Comparison of ENCODE assay signal across 17 cellular contexts in genomic region chr19:1648156-1648925, GRCh38. TPM values are rescaled to one million over a fixed set of nuclear protein-coding genes. Genes with fewer than 3 reads are reported as not detected.
DNase-seq lines count a peak whose midpoint lies in the region; ATAC-seq, FAIRE-seq and TF ChIP-seq lines count a peak whose summit lies in the region.
"Had no signal": no experiment of that assay in that cellular context is flagged by ENCODE, and none has a peak within 500 bp of the region (broad histone marks: within the 10 kb centered on the region; RNA-seq: fewer than 3 reads in every experiment).

No MANE protein-coding gene starts in this region.

- peaks cover 29% of the 10 kb centered on the region for H3K36me3 ChIP-seq in GM06990 (ENCODE audit: control insufficient read depth, insufficient read depth, low read length)
- peaks cover 14 to 63% (median 48%) of the 10 kb centered on the region in 4 experiments for H3K36me3 ChIP-seq in H1 (ENCODE audit: control insufficient read depth in 2 of 4, insufficient read depth in 4 of 4, low read length in 3 of 4)
- peaks cover 64% of the 10 kb centered on the region for H3K36me3 ChIP-seq in HAP-1 (replicated peaks)
- H3K36me3 ChIP-seq: pancreas had no signal

- H4K20me1 ChIP-seq in H1 (replicated peaks in 1 of 2; ENCODE audit: control insufficient read depth in 1 of 2, insufficient read depth in 2 of 2, low read length in 2 of 2) = peaks cover 22 to 31% of the 10 kb centered on the region in 2 experiments

- TF ChIP-seq POLR2A in GM19193 (IDR thresholded peaks at IDR 0.05; ENCODE audit: extremely low read depth, insufficient read depth, insufficient read length) = peak; percentile 15
- no peak for TF ChIP-seq POLR2A in H1 (IDR thresholded peaks at IDR 0.05; ENCODE audit: control extremely low read depth in 1 of 2, low read depth in 2 of 2, low read length in 2 of 2)

- no peak overlapping the region for H3K14ac ChIP-seq in H1 (ENCODE audit: insufficient read length)

- H3K9ac ChIP-seq in H1 (replicated peaks in 1 of 4; ENCODE audit: extremely low read depth in 1 of 4, low read depth in 3 of 4, low read length in 3 of 4) = no peak overlapping the region; a peak in 1 of 7 replicates

- peaks cover 0 to 22% (median 4%) of the 10 kb centered on the region in 4 experiments; a peak in 5 of 7 replicates for H3K4me1 ChIP-seq in H1 (replicated peaks in 1 of 4; ENCODE audit: control insufficient read depth in 3 of 4, insufficient read depth in 4 of 4, low read length in 3 of 4)
- H3K4me1 ChIP-seq in HAP-1 = no peaks in the 10 kb centered on the region

- H3K4me3 ChIP-seq in GM06990 (replicated peaks; ENCODE audit: low read depth, low read length) (peak overlapping the region; percentile 70), H1 (ENCODE audit: extremely low read depth in 1 of 4, insufficient read depth in 2 of 4, low read depth in 3 of 4, low read length in 4 of 4) (no peak overlapping the region), HAP-1 (no peak overlapping the region)
- H3K4me3 ChIP-seq: lung, pancreas had no signal

- H3K27ac ChIP-seq in H1 (ENCODE audit: low read depth, low read length) = no peak overlapping the region; the same call in 1 of the 2 replicates
- H3K27ac ChIP-seq: pancreas had no signal

- peak overlapping the region; percentile 19; the same call in 1 of the 2 replicates for H4K8ac ChIP-seq in H1 (ENCODE audit: extremely low read depth, insufficient read depth, low read length)

- H2BK120ac ChIP-seq in H1 (replicated peaks; ENCODE audit: low read depth, low read length) = no peak overlapping the region

- no peak for FAIRE-seq in H1 (lab: Jason Lieb, UNC)
- FAIRE-seq: bronchial epithelial cell, endothelial cell of umbilical vein, pancreas had no signal

- in situ Hi-C loops in HAP-1 (cut with MboI; ENCODE audit: low sequenced_read_pairs) = no loop called here

- no peak overlapping the region for H2BK20ac ChIP-seq in H1 (ENCODE audit: low read length)

- no peak for TF ChIP-seq CTCF in GM06990 (IDR thresholded peaks at IDR 0.05; ENCODE audit: insufficient read depth, low read length, poor library complexity, severe bottlenecking)
- no peak for TF ChIP-seq CTCF in H1 (IDR thresholded peaks at IDR 0.05; ENCODE audit: control extremely low read depth in 1 of 3, insufficient read depth in 1 of 3, low read depth in 1 of 3, low read length in 3 of 3)

- H3K27me3 ChIP-seq in GM06990 (replicated peaks; ENCODE audit: control insufficient read depth, insufficient read depth, low read length) (no peaks in the 10 kb centered on the region), H1 (replicated peaks in 1 of 4; ENCODE audit: control insufficient read depth in 3 of 4, extremely low read depth in 1 of 4, insufficient read depth in 3 of 4, low read length in 3 of 4) (no peaks in the 10 kb centered on the region), HAP-1 (ENCODE audit: low read depth) (no peaks in the 10 kb centered on the region)
- H3K27me3 ChIP-seq: pancreas had no signal

- CTCF ChIA-PET in H1 (lab: Charles Lee; ENCODE audit: partially characterized antibody) = interaction anchor here (1.4 kb wide), 1 partner anchor 23 kb away, joined by 4 read pairs; no protein-coding TSS in a partner anchor

- H2BK12ac ChIP-seq in H1 (ENCODE audit: low read depth, low read length) = no peak overlapping the region

- no peak overlapping the region for H3K4ac ChIP-seq in H1 (replicated peaks; ENCODE audit: insufficient read length, low read depth, low read length)

- H3K79me1 ChIP-seq in H1 (ENCODE audit: low read depth, low read length) = peaks cover 22% of the 10 kb centered on the region

- TF ChIP-seq EP300 in H1 (IDR thresholded peaks at IDR 0.05; ENCODE audit: borderline replicate concordance in 1 of 2, low read depth in 2 of 2, low read length in 2 of 2) = no peak

- H3K4me2 ChIP-seq in H1 (ENCODE audit: insufficient read depth in 1 of 2, low read depth in 2 of 2, low read length in 2 of 2) = no peak overlapping the region

- DNase-seq in GM06990 (ENCODE audit: extremely low read depth, insufficient read length) = peak; percentile 83
- no peak for DNase-seq in H1 (ENCODE audit: low read depth in 1 of 2, low spot score in 2 of 2)
- DNase-seq in HAP-1 (ENCODE audit: low spot score in 2 of 2) = no peak
- DNase-seq in NCI-H1436 treated with DMSO at 0.1 percent for 48 hours (lab: John Stamatoyannopoulos, UW) = no peak
- no peak for DNase-seq in HPDE6-E6E7 (ENCODE audit: extremely low spot score)
- DNase-seq in SW480 (ENCODE audit: low spot score) = no peak
- DNase-seq: activated CD4-positive, alpha-beta T cell treated with anti-CD3 and anti-CD28 coated beads for 1 hour; DMS153; hippocampal formation; NCI-H1105; NCI-H524 treated with DMSO at 0.1 percent for 48 hours had no signal

- 86% methylated on average over 21 of the region's 24 CpGs; no CpG with 5 or more reads in 1 of the 2 experiments for WGBS in H1 (ENCODE audit: extremely low coverage in 1 of 2, insufficient coverage in 1 of 2, insufficient read length in 1 of 2, insufficient replicate concordance in 2 of 2, low coverage in 1 of 2, low lambda C conversion rate in 2 of 2, missing lambda C conversion rate in 1 of 2), 2 experiments

- H4K91ac ChIP-seq in H1 (replicated peaks; ENCODE audit: insufficient read length, low read length) = no peak overlapping the region

- peaks cover 0 to 67% of the 10 kb centered on the region in 2 experiments; a peak in 3 of 4 replicates for H3K79me2 ChIP-seq in H1 (ENCODE audit: control insufficient read depth in 1 of 2, insufficient read depth in 2 of 2, low read length in 2 of 2)

- H3K23me2 ChIP-seq in H1 (ENCODE audit: low read depth, low read length) = peaks cover 6% of the 10 kb centered on the region; the same call in 1 of the 2 replicates

- no peak for TF ChIP-seq RAD21 in H1 (IDR thresholded peaks at IDR 0.05 in 1 of 2, conservative IDR thresholded peaks at IDR 0.05 in 1 of 2; ENCODE audit: low read depth in 2 of 2, low read length in 2 of 2)

- H3K9me3 ChIP-seq in H1 (ENCODE audit: insufficient read depth in 2 of 2, low read depth in 1 of 2, low read length in 1 of 2) (no peaks in the 10 kb centered on the region), HAP-1 (no peaks in the 10 kb centered on the region)
- H3K9me3 ChIP-seq: pancreas had no signal

- H3K56ac ChIP-seq in H1 (replicated peaks; ENCODE audit: insufficient read length, low read depth, low read length) = no peak overlapping the region

- H2BK5ac ChIP-seq in H1 (ENCODE audit: low read depth, low read length) = peak overlapping the region; percentile 63

- no peak overlapping the region for H2AK5ac ChIP-seq in H1 (ENCODE audit: low read depth, low read length)

- no peak overlapping the region for H2AFZ ChIP-seq in H1 (ENCODE audit: low read length)

- H4K5ac ChIP-seq in H1 (ENCODE audit: insufficient read length, low read depth, low read length) = no peak overlapping the region

- no peak overlapping the region for H2BK15ac ChIP-seq in H1 (ENCODE audit: low read length)

- H3K18ac ChIP-seq in H1 (ENCODE audit: extremely low read depth, low read length) = no peak overlapping the region

- ATAC-seq in HG03108 (IDR thresholded peaks at IDR 0.05; ENCODE audit: unreplicated experiment) = peak; percentile 28
- ATAC-seq: pancreas had no signal

- POLR2A ChIA-PET in H1 (lab: Charles Lee; ENCODE audit: partially characterized antibody) = interaction anchor here (1.6 to 5.8 kb wide), 3 partner anchors 8 to 17 kb away, joined by 10 to 27 read pairs (median 25); no protein-coding TSS in a partner anchor

- H3K23ac ChIP-seq in H1 (ENCODE audit: insufficient read length) = no peak overlapping the region

TF ChIP-seq in H1, 55 proteins besides CTCF, POLR2A, EP300 and RAD21 (continues in another document):
- no peak for TF ChIP-seq HDAC6 (IDR thresholded peaks at IDR 0.05; ENCODE audit: low read depth, low read length)
- TF ChIP-seq TAF1 (IDR thresholded peaks at IDR 0.05; ENCODE audit: low read depth, low read length) = no peak
- TF ChIP-seq POLR2AphosphoS5 (IDR thresholded peaks at IDR 0.05; ENCODE audit: low read depth, low read length) = no peak; the same call in 1 of the 2 replicates
- TF ChIP-seq JUND (IDR thresholded peaks at IDR 0.05; ENCODE audit: low read length) = no peak
- TF ChIP-seq RXRA (IDR thresholded peaks at IDR 0.05; ENCODE audit: insufficient read depth, low read depth, low read length) = no peak
- no peak for TF ChIP-seq CHD2 (IDR thresholded peaks at IDR 0.05; ENCODE audit: low read length)
- TF ChIP-seq RFX5 (IDR thresholded peaks at IDR 0.05; ENCODE audit: borderline replicate concordance, low read depth, low read length) = no peak
- TF ChIP-seq SRF (IDR thresholded peaks at IDR 0.05; ENCODE audit: low read depth, low read length) = no peak

RNA-seq across cellular contexts. Expression of gene TCF3, which starts 4.1 kb away (rescaled TPM):
- 340 and 348 TPM in 2 replicates for total RNA-seq in H1 (2021; fragmentation: NEBNext Ultra II Directional; extraction: Animal tissue kit (Norgen Biotek cat#: 25700))
- polyA plus RNA-seq in H1 (2011; rRNA removed) = 241 and 471 TPM in 2 replicates
- polyA plus RNA-seq in H1 (2011; cell fraction: cytosol; rRNA removed) = 271 TPM
- polyA plus RNA-seq in H1 (2011; cell fraction: nucleus; rRNA removed) = 468 TPM
- 258 to 276 TPM (median 262 TPM) in 4 replicates for polyA plus RNA-seq in H1 (2012, experiment 1 of 2)
- polyA plus RNA-seq in H1 (2012, experiment 2 of 2) = 216 TPM
- polyA plus RNA-seq in H1 (2013, experiment 1 of 2) = 188 TPM
- polyA plus RNA-seq in H1 (2013, experiment 2 of 2) = 190 TPM
- 47.7 and 78.0 TPM in 2 replicates for polyA minus RNA-seq in H1 (2011; rRNA and poly(A)+ RNA removed)
- 232 TPM for polyA minus RNA-seq in H1 (2011; cell fraction: cytosol; rRNA and poly(A)+ RNA removed)
- 124 TPM for polyA minus RNA-seq in H1 (2011; cell fraction: nucleus; rRNA and poly(A)+ RNA removed)

RNA-seq across cellular contexts. Expression of gene UQCR11, which starts 43.1 kb away (rescaled TPM):
- 162 and 179 TPM in 2 replicates for total RNA-seq in H1 (2021; fragmentation: NEBNext Ultra II Directional; extraction: Animal tissue kit (Norgen Biotek cat#: 25700))
- 171 and 209 TPM in 2 replicates for polyA plus RNA-seq in H1 (2011; rRNA removed)
- polyA plus RNA-seq in H1 (2011; cell fraction: cytosol; rRNA removed) = 116 TPM
- polyA plus RNA-seq in H1 (2011; cell fraction: nucleus; rRNA removed) = 97.6 TPM
- 113 to 194 TPM (median 144 TPM) in 4 replicates for polyA plus RNA-seq in H1 (2012, experiment 1 of 2)
- 120 TPM for polyA plus RNA-seq in H1 (2012, experiment 2 of 2)
- polyA plus RNA-seq in H1 (2013, experiment 1 of 2) = 158 TPM
- 164 TPM for polyA plus RNA-seq in H1 (2013, experiment 2 of 2)
- 30.3 and 34.7 TPM in 2 replicates for polyA minus RNA-seq in H1 (2011; rRNA and poly(A)+ RNA removed)
- 19.2 TPM for polyA minus RNA-seq in H1 (2011; cell fraction: cytosol; rRNA and poly(A)+ RNA removed)
- 33.2 TPM for polyA minus RNA-seq in H1 (2011; cell fraction: nucleus; rRNA and poly(A)+ RNA removed)

RNA-seq across cellular contexts. Expression of gene MBD3, which starts 55.7 kb away (rescaled TPM):
- 110 and 115 TPM in 2 replicates for total RNA-seq in H1 (2021; fragmentation: NEBNext Ultra II Directional; extraction: Animal tissue kit (Norgen Biotek cat#: 25700))
- polyA plus RNA-seq in H1 (2011; rRNA removed) = 88.2 and 113 TPM in 2 replicates
- polyA plus RNA-seq in H1 (2011; cell fraction: cytosol; rRNA removed) = 88.4 TPM
- 124 TPM for polyA plus RNA-seq in H1 (2011; cell fraction: nucleus; rRNA removed)
- polyA plus RNA-seq in H1 (2012, experiment 1 of 2) = 35.0 to 76.4 TPM (median 70.7 TPM) in 4 replicates
- polyA plus RNA-seq in H1 (2012, experiment 2 of 2) = 53.8 TPM
- 51.4 TPM for polyA plus RNA-seq in H1 (2013, experiment 1 of 2)
- polyA plus RNA-seq in H1 (2013, experiment 2 of 2) = 49.4 TPM
- polyA minus RNA-seq in H1 (2011; rRNA and poly(A)+ RNA removed) = 30.3 and 32.3 TPM in 2 replicates
- 61.4 TPM for polyA minus RNA-seq in H1 (2011; cell fraction: cytosol; rRNA and poly(A)+ RNA removed)
- polyA minus RNA-seq in H1 (2011; cell fraction: nucleus; rRNA and poly(A)+ RNA removed) = 52.8 TPM
